Comparison of ENCODE assay signal across 16 cellular contexts in the genomic region with DNA sequence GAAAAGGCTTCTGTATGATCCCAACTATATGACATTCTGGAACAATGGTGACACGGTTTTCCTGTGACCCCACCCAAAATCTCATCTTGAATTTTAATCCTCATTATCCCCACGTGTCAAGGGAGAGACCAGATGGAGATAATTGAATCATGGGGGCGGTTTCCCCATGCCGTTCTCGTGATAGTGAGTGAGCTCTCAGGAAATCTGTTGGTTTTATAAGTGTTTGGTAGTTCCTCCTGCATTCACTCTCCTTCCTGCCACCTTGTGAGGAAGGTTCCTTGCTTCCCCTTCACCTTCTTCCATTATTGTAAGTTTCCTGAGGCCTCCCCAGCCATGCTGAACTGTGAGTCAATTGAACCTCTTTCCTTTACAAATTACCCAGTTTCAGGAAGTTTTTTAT.
"Had no signal": no experiment of that assay in that cellular context is flagged by ENCODE, and none has a peak within 500 bp of the region (broad histone marks: within the 10 kb centered on the region; RNA-seq: fewer than 3 reads in every experiment).

No MANE protein-coding gene starts in this region.

- H3K4me1 Mint-ChIP-seq: central memory CD8-positive, alpha-beta T cell; mesothelial cell of epicardium; stimulated activated naive B cell treated with anti-CD40 and anti-IgM and Interleukin-4, amounts not matched to agents 10 μg/mL and 1 μg/mL and 100 μg/mL, for 72 hours had no signal

- H3K27me3 ChIP-seq: ascending aorta, colonic mucosa, gastrocnemius medialis, heart left ventricle, left lung had no signal

- H3K4me3 Mint-ChIP-seq: activated CD4-positive, alpha-beta T cell treated with anti-CD3 and anti-CD28 coated beads, Interleukin-2, amount 10 ng/mL, durations not matched to agents 24 days and 14 days; central memory CD8-positive, alpha-beta T cell; mesothelial cell of epicardium; nephron; stimulated activated naive B cell treated with anti-CD40 and anti-IgM and Interleukin-4, amounts not matched to agents 10 μg/mL and 1 μg/mL and 100 μg/mL, for 72 hours had no signal

- H3K9me3 Mint-ChIP-seq: activated CD4-positive, alpha-beta T cell treated with anti-CD3 and anti-CD28 coated beads, Interleukin-2, amount 10 ng/mL, durations not matched to agents 24 days and 14 days; activated T-helper 2 cell treated with anti-CD3 and anti-CD28 coated beads, Interferon-gamma antibody, Interleukin-2, Interleukin-4, amounts not matched to agents 10 μg/mL and 5 μg/mL and 100 μg/mL, durations not matched to agents 14 hours and 24 hours and 36 hours; central memory CD8-positive, alpha-beta T cell; nephron had no signal

- H3K36me3 ChIP-seq: ascending aorta, colonic mucosa, gastrocnemius medialis, heart left ventricle, left lung had no signal

- H3K27ac ChIP-seq: ascending aorta, colonic mucosa, gastrocnemius medialis, heart left ventricle, left lung had no signal

- H3K27ac Mint-ChIP-seq: activated CD4-positive, alpha-beta T cell treated with anti-CD3 and anti-CD28 coated beads, Interleukin-2, amount 10 ng/mL, durations not matched to agents 24 days and 14 days; activated T-helper 2 cell treated with anti-CD3 and anti-CD28 coated beads, Interferon-gamma antibody, Interleukin-2, Interleukin-4, amounts not matched to agents 10 μg/mL and 5 μg/mL and 100 μg/mL, durations not matched to agents 14 hours and 24 hours and 36 hours; mesothelial cell of epicardium; nephron; stimulated activated naive B cell treated with anti-CD40 and anti-IgM and Interleukin-4, amounts not matched to agents 10 μg/mL and 1 μg/mL and 100 μg/mL, for 72 hours had no signal

- H3K4me1 ChIP-seq: ascending aorta, colonic mucosa, gastrocnemius medialis, heart left ventricle, left lung had no signal

- H3K36me3 Mint-ChIP-seq: mesothelial cell of epicardium had no signal

- DNase-seq: activated CD4-positive, alpha-beta T cell treated with anti-CD3 and anti-CD28 coated beads, Interleukin-2, amount 10 ng/mL, durations not matched to agents 24 days and 14 days; activated CD4-positive, CD25-positive, alpha-beta regulatory T cell; activated naive CD4-positive, alpha-beta T cell treated with Interleukin-2 at 50 U/mL for 16 hours; activated T-cell treated with anti-CD3 and anti-CD28 coated beads for 4 hours; colonic mucosa; gastrocnemius medialis; heart left ventricle; left lung; occipital lobe; posterior cingulate gyrus; stimulated activated naive B cell treated with anti-CD40 and anti-IgM and Interleukin-4, amounts not matched to agents 10 μg/mL and 1 μg/mL and 100 μg/mL, for 72 hours had no signal

- H3K4me3 ChIP-seq: ascending aorta, colonic mucosa, gastrocnemius medialis, heart left ventricle, left lung had no signal

- H3K9me3 ChIP-seq: ascending aorta, colonic mucosa, gastrocnemius medialis, left lung had no signal
